ENCODE assay signal across 8 cellular contexts in genomic region chr10:51699475-51700227, GRCh38. TPM values are rescaled to one million over a fixed set of nuclear protein-coding genes. Genes with fewer than 3 reads are reported as not detected.
DNase-seq lines count a peak whose midpoint lies in the region; ATAC-seq and TF ChIP-seq lines count a peak whose summit lies in the region.

Gene CSTF2T (minus strand): TSS chr10:51699595. CDS start chr10:51699549, 46 bp downstream.

- intact Hi-C loops in CD8-positive, alpha-beta T cell (cut with DNase I, micrococcal nuclease): loop anchor here in 1 of 2 experiments (5.0 kb wide), 1 partner anchor 1072 kb away; no protein-coding TSS in a partner anchor

- H3K27ac ChIP-seq in CD8-positive, alpha-beta T cell (ENCODE audit: low read depth, low read length): peak within 1 kb of the TSS; percentile 94
- H3K27ac ChIP-seq in effector memory CD4-positive, alpha-beta T cell (ENCODE audit: insufficient read depth, low read length, poor library complexity, severe bottlenecking): peak within 1 kb of the TSS; percentile 96

- peak; percentile 88 for ATAC-seq in CD8-positive, alpha-beta T cell
- peak; percentile 96 for ATAC-seq in GM19468 (IDR thresholded peaks at IDR 0.05; ENCODE audit: extremely low read depth, unreplicated experiment)

- H3K27me3 ChIP-seq in CD8-positive, alpha-beta T cell (ENCODE audit: insufficient read depth, low read length): no peaks in the 10 kb centered on the region
- no peaks in the 10 kb centered on the region for H3K27me3 ChIP-seq in effector memory CD4-positive, alpha-beta T cell (replicated peaks; ENCODE audit: control insufficient read depth, insufficient read depth, low read length, poor library complexity, severe bottlenecking)

- peak within 1 kb of the TSS; percentile 99 for H3K4me3 Mint-ChIP-seq in CD8-positive, alpha-beta T cell

- peaks cover 43% of the 10 kb centered on the region for H3K4me1 ChIP-seq in CD8-positive, alpha-beta T cell (ENCODE audit: insufficient read depth, low read length)
- H3K4me1 ChIP-seq in effector memory CD4-positive, alpha-beta T cell (ENCODE audit: control insufficient read depth, insufficient read depth, low read length, poor library complexity, severe bottlenecking): peaks cover 19% of the 10 kb centered on the region

- H3K27ac Mint-ChIP-seq in CD8-positive, alpha-beta T cell: peak within 1 kb of the TSS; percentile 100

- no peaks in the 10 kb centered on the region for H3K36me3 ChIP-seq in CD8-positive, alpha-beta T cell (ENCODE audit: insufficient read depth, low read length)
- H3K36me3 ChIP-seq in effector memory CD4-positive, alpha-beta T cell (ENCODE audit: control insufficient read depth, insufficient read depth, low read length): peaks cover 4% of the 10 kb centered on the region

- no peaks in the 10 kb centered on the region for H3K9me3 Mint-ChIP-seq in CD8-positive, alpha-beta T cell

- TF ChIP-seq CTCF in CD8-positive, alpha-beta T cell (IDR thresholded peaks at IDR 0.05): no peak

- peak; percentile 79 to 95 (median 90) for DNase-seq in CD8-positive, alpha-beta T cell
- DNase-seq in HS-5 (ENCODE audit: low read depth) (peak; percentile 96), medulla oblongata (ENCODE audit: extremely low spot score) (peak; percentile 97)
- DNase-seq in NK-92 treated with Interleukin-12 subunit alpha and Interleukin-12 subunit beta, amount 100 ng/mL, for 24 hours (lab: John Stamatoyannopoulos, UW): peak; percentile 72
- peak; percentile 83 to 89 (median 86) for DNase-seq in effector memory CD4-positive, alpha-beta T cell
- peak; percentile 85 for DNase-seq in stimulated activated CD8-positive, alpha-beta memory T cell treated with anti-CD3 and anti-CD28 coated beads, Interleukin-12 subunit alpha, Interleukin-12 subunit beta, amount 100 ng/mL, for 1 hour (ENCODE audit: low read depth)

- POLR2A ChIA-PET in CD8-positive, alpha-beta T cell (lab: Charles Lee): interaction anchor here (0.6 to 1.1 kb wide), 4 partner anchors 9 to 1075 kb away, joined by 3 to 5 read pairs (median 3); partner anchors contain the start of gene ASAH2B
- POLR2A ChIA-PET in activated CD8-positive, alpha-beta memory T cell treated with anti-CD3 and anti-CD28 coated beads for 36 hours (lab: Charles Lee): no interaction called here

- CTCF ChIA-PET in CD8-positive, alpha-beta T cell (lab: Charles Lee): no interaction called here
- CTCF ChIA-PET in activated CD8-positive, alpha-beta memory T cell treated with anti-CD3 and anti-CD28 coated beads for 36 hours (lab: Charles Lee): no interaction called here

- H3K9me3 ChIP-seq in CD8-positive, alpha-beta T cell (ENCODE audit: low read length): no peaks in the 10 kb centered on the region
- no peaks in the 10 kb centered on the region for H3K9me3 ChIP-seq in effector memory CD4-positive, alpha-beta T cell (ENCODE audit: control insufficient read depth, low read length)

- peaks cover 38% of the 10 kb centered on the region for H3K36me3 Mint-ChIP-seq in CD8-positive, alpha-beta T cell

- H3K4me3 ChIP-seq in CD8-positive, alpha-beta T cell (ENCODE audit: low read depth, low read length): peak within 1 kb of the TSS; percentile 84
- peak within 1 kb of the TSS; percentile 79 for H3K4me3 ChIP-seq in effector memory CD4-positive, alpha-beta T cell (ENCODE audit: insufficient read depth, low read depth, low read length, poor library complexity, severe bottlenecking)

- peaks cover 53% of the 10 kb centered on the region for H3K4me1 Mint-ChIP-seq in CD8-positive, alpha-beta T cell (ENCODE audit: low read depth)

- H3K27me3 Mint-ChIP-seq in CD8-positive, alpha-beta T cell (ENCODE audit: low read depth): no peaks in the 10 kb centered on the region

RNA-seq across cellular contexts. Expression of gene CSTF2T, which starts in this region (rescaled TPM):
- total RNA-seq in CD8-positive, alpha-beta T cell: 10 to 100 TPM; 26.0 to 28.2 TPM
- 10 to 100 TPM; 27.3 to 28.6 TPM for total RNA-seq in activated CD8-positive, alpha-beta memory T cell treated with anti-CD3 and anti-CD28 coated beads for 36 hours

Comparison
In these comparisons a context has a peak if more than half of its experiments do, and no peak if none do; other contexts are left out.
1. Peak in every context shown above with its lines: DNase-seq, ATAC-seq, H3K4me3 ChIP-seq and H3K27ac ChIP-seq.